21 cellular contexts compared by ENCODE assay signal in genomic region chr18:21452808-21453511, GRCh38.
DNase-seq lines count a peak whose midpoint lies in the region; FAIRE-seq and TF ChIP-seq lines count a peak whose summit lies in the region.
"Had no signal": no experiment of that assay in that cellular context is flagged by ENCODE, and none has a peak within 500 bp of the region (broad histone marks: within the 10 kb centered on the region; RNA-seq: fewer than 3 reads in every experiment).

No MANE protein-coding gene starts in this region.

- H3K4me3 Mint-ChIP-seq in activated CD4-positive, alpha-beta memory T cell treated with anti-CD3 and anti-CD28 coated beads, Interleukin-2, amount 10 ng/mL, durations not matched to agents 7 days and 5 days, result no peak overlapping the region
- H3K4me3 Mint-ChIP-seq: activated CD4-positive, alpha-beta T cell treated with anti-CD3 and anti-CD28 coated beads, Interleukin-2, amount 10 ng/mL, durations not matched to agents 7 days and 5 days; activated naive CD4-positive, alpha-beta T cell treated with anti-CD3 and anti-CD28 coated beads, Interleukin-2, amount 10 ng/mL, durations not matched to agents 7 days and 5 days; immature natural killer cell; memory B cell; natural killer cell treated with Interleukin-12 subunit alpha and Interleukin-12 subunit beta and Interleukin-15 and Interleukin-18, amount 100 ng/mL, for 72 hours had no signal

- DNase-seq in NCI-H1417 (lab: John Stamatoyannopoulos, UW) (peak in 2 of 3 experiments; percentile 71 to 89), NCI-H1417 treated with DMSO at 0.1 percent for 48 hours (lab: John Stamatoyannopoulos, UW) (no peak), NCI-H1694 treated with DMSO at 0.1 percent for 48 hours (lab: John Stamatoyannopoulos, UW) (peak; percentile 10), kidney (no peak), NOMO-1 treated with dmso at 0.1 percent for 144 hours (lab: John Stamatoyannopoulos, UW; ENCODE audit: unreplicated experiment) (no peak)
- no peak for DNase-seq in activated CD4-positive, alpha-beta memory T cell treated with anti-CD3 and anti-CD28 coated beads, Interleukin-2, amount 10 ng/mL, durations not matched to agents 7 days and 5 days
- DNase-seq: 8988T; activated CD4-positive, alpha-beta T cell treated with anti-CD3 and anti-CD28 coated beads, Interleukin-2, amount 10 ng/mL, durations not matched to agents 7 days and 5 days; activated naive CD4-positive, alpha-beta T cell treated with anti-CD3 and anti-CD28 coated beads, Interleukin-2, amount 10 ng/mL, durations not matched to agents 7 days and 5 days; dermis blood vessel endothelial cell; erythroblast; glutamatergic neuron; immature natural killer cell; NCI-H82; stimulated activated naive CD4-positive, alpha-beta T cell treated with Interleukin-2 at 50 U/mL for 16 hours; upper lobe of right lung had no signal

- CTCF ChIA-PET in activated CD4-positive, alpha-beta memory T cell treated with anti-CD3 and anti-CD28 coated beads, Interleukin-2, amount 10 ng/mL, durations not matched to agents 7 days and 5 days (lab: Charles Lee), result no interaction called here

- H3K36me3 Mint-ChIP-seq in activated CD4-positive, alpha-beta memory T cell treated with anti-CD3 and anti-CD28 coated beads, Interleukin-2, amount 10 ng/mL, durations not matched to agents 7 days and 5 days (ENCODE audit: low read depth), result no peaks in the 10 kb centered on the region
- H3K36me3 Mint-ChIP-seq: activated naive CD4-positive, alpha-beta T cell treated with anti-CD3 and anti-CD28 coated beads, Interleukin-2, amount 10 ng/mL, durations not matched to agents 7 days and 5 days; immature natural killer cell; memory B cell; natural killer cell treated with Interleukin-12 subunit alpha and Interleukin-12 subunit beta and Interleukin-15 and Interleukin-18, amount 100 ng/mL, for 72 hours had no signal

- peaks cover 19% of the 10 kb centered on the region for H3K27me3 Mint-ChIP-seq in activated CD4-positive, alpha-beta memory T cell treated with anti-CD3 and anti-CD28 coated beads, Interleukin-2, amount 10 ng/mL, durations not matched to agents 7 days and 5 days

- peak overlapping the region; percentile 4 for H3K27ac ChIP-seq in rectal smooth muscle tissue (ENCODE audit: low read depth, low read length)
- H3K27ac ChIP-seq in kidney (ENCODE audit: low read depth in 2 of 2, low read length in 2 of 2), result no peak overlapping the region
- H3K27ac ChIP-seq: prostate gland, upper lobe of right lung had no signal

- H3K9ac ChIP-seq in rectal smooth muscle tissue (ENCODE audit: low read length), result no peak overlapping the region
- no peak overlapping the region for H3K9ac ChIP-seq in kidney (ENCODE audit: low read length in 2 of 2)

- H3K9me3 ChIP-seq in kidney (ENCODE audit: control insufficient read depth in 1 of 2, low read length in 2 of 2), result no peaks in the 10 kb centered on the region
- H3K9me3 ChIP-seq: prostate gland, upper lobe of right lung had no signal

- H3K27me3 ChIP-seq in rectal smooth muscle tissue (ENCODE audit: control insufficient read depth, insufficient read depth, low read length), result no peaks in the 10 kb centered on the region
- H3K27me3 ChIP-seq: upper lobe of right lung had no signal

- peaks cover 10% of the 10 kb centered on the region for H3K4me1 ChIP-seq in rectal smooth muscle tissue (ENCODE audit: control insufficient read depth, insufficient read depth, low read length)
- H3K4me1 ChIP-seq in kidney (ENCODE audit: control insufficient read depth in 1 of 2, insufficient read depth in 1 of 2, low read depth in 1 of 2, low read length in 2 of 2), result no peaks in the 10 kb centered on the region
- H3K4me1 ChIP-seq: prostate gland, upper lobe of right lung had no signal

- no peaks in the 10 kb centered on the region for H3K4me1 Mint-ChIP-seq in activated CD4-positive, alpha-beta memory T cell treated with anti-CD3 and anti-CD28 coated beads, Interleukin-2, amount 10 ng/mL, durations not matched to agents 7 days and 5 days
- H3K4me1 Mint-ChIP-seq: activated CD4-positive, alpha-beta T cell treated with anti-CD3 and anti-CD28 coated beads, Interleukin-2, amount 10 ng/mL, durations not matched to agents 7 days and 5 days; activated naive CD4-positive, alpha-beta T cell treated with anti-CD3 and anti-CD28 coated beads, Interleukin-2, amount 10 ng/mL, durations not matched to agents 7 days and 5 days; immature natural killer cell had no signal

- POLR2A ChIA-PET in activated CD4-positive, alpha-beta memory T cell treated with anti-CD3 and anti-CD28 coated beads, Interleukin-2, amount 10 ng/mL, durations not matched to agents 7 days and 5 days (lab: Charles Lee), result no interaction called here

- no peaks in the 10 kb centered on the region for H3K9me3 Mint-ChIP-seq in activated CD4-positive, alpha-beta memory T cell treated with anti-CD3 and anti-CD28 coated beads, Interleukin-2, amount 10 ng/mL, durations not matched to agents 7 days and 5 days
- H3K9me3 Mint-ChIP-seq: activated CD4-positive, alpha-beta T cell treated with anti-CD3 and anti-CD28 coated beads, Interleukin-2, amount 10 ng/mL, durations not matched to agents 7 days and 5 days; activated naive CD4-positive, alpha-beta T cell treated with anti-CD3 and anti-CD28 coated beads, Interleukin-2, amount 10 ng/mL, durations not matched to agents 7 days and 5 days; immature natural killer cell; memory B cell; natural killer cell treated with Interleukin-12 subunit alpha and Interleukin-12 subunit beta and Interleukin-15 and Interleukin-18, amount 100 ng/mL, for 72 hours had no signal

- FAIRE-seq in endometrium (lab: Jason Lieb, UNC), result peak; percentile 98
- no peak for FAIRE-seq in kidney (lab: Jason Lieb, UNC)

- H3K4me3 ChIP-seq in rectal smooth muscle tissue (ENCODE audit: low read length) (no peak overlapping the region), kidney (ENCODE audit: low read length in 2 of 2) (no peak overlapping the region)
- H3K4me3 ChIP-seq: prostate gland, upper lobe of right lung had no signal

- no peak overlapping the region for H3K27ac Mint-ChIP-seq in activated CD4-positive, alpha-beta memory T cell treated with anti-CD3 and anti-CD28 coated beads, Interleukin-2, amount 10 ng/mL, durations not matched to agents 7 days and 5 days
- H3K27ac Mint-ChIP-seq: activated CD4-positive, alpha-beta T cell treated with anti-CD3 and anti-CD28 coated beads, Interleukin-2, amount 10 ng/mL, durations not matched to agents 7 days and 5 days; activated naive CD4-positive, alpha-beta T cell treated with anti-CD3 and anti-CD28 coated beads, Interleukin-2, amount 10 ng/mL, durations not matched to agents 7 days and 5 days; immature natural killer cell; memory B cell; natural killer cell treated with Interleukin-12 subunit alpha and Interleukin-12 subunit beta and Interleukin-15 and Interleukin-18, amount 100 ng/mL, for 72 hours had no signal

- H3K36me3 ChIP-seq in rectal smooth muscle tissue (ENCODE audit: control insufficient read depth, insufficient read depth, low read length) (no peaks in the 10 kb centered on the region), kidney (ENCODE audit: control insufficient read depth in 1 of 2, insufficient read depth in 2 of 2, low read length in 2 of 2) (no peaks in the 10 kb centered on the region)
- H3K36me3 ChIP-seq: prostate gland, upper lobe of right lung had no signal

- TF ChIP-seq CTCF in kidney (IDR thresholded peaks at IDR 0.05; ENCODE audit: borderline replicate concordance, extremely low read depth, insufficient read depth), result no peak

- intact Hi-C loops in kidney (cut with DNase I), result no loop called here

Comparison
In these comparisons a context has a peak if more than half of its experiments do, and no peak if none do; other contexts are left out.
1. DNase-seq: peak in NCI-H1417 (2 of 3) and NCI-H1694 treated with DMSO at 0.1 percent for 48 hours (single experiment); none in NCI-H1417 treated with DMSO at 0.1 percent for 48 hours (single experiment), activated CD4-positive, alpha-beta memory T cell treated with anti-CD3 and anti-CD28 coated beads, Interleukin-2, amount 10 ng/mL, durations not matched to agents 7 days and 5 days (single experiment), kidney (single experiment) and NOMO-1 treated with dmso at 0.1 percent for 144 hours (single experiment).